Comparison of ENCODE assay signal across 8 cellular contexts in genomic region chr3:172750368-172751187, GRCh38. TPM values are rescaled to one million over a fixed set of nuclear protein-coding genes. Genes with fewer than 3 reads are reported as not detected.
DNase-seq lines count a peak whose midpoint lies in the region; ATAC-seq and TF ChIP-seq lines count a peak whose summit lies in the region.

A gene with protein sequence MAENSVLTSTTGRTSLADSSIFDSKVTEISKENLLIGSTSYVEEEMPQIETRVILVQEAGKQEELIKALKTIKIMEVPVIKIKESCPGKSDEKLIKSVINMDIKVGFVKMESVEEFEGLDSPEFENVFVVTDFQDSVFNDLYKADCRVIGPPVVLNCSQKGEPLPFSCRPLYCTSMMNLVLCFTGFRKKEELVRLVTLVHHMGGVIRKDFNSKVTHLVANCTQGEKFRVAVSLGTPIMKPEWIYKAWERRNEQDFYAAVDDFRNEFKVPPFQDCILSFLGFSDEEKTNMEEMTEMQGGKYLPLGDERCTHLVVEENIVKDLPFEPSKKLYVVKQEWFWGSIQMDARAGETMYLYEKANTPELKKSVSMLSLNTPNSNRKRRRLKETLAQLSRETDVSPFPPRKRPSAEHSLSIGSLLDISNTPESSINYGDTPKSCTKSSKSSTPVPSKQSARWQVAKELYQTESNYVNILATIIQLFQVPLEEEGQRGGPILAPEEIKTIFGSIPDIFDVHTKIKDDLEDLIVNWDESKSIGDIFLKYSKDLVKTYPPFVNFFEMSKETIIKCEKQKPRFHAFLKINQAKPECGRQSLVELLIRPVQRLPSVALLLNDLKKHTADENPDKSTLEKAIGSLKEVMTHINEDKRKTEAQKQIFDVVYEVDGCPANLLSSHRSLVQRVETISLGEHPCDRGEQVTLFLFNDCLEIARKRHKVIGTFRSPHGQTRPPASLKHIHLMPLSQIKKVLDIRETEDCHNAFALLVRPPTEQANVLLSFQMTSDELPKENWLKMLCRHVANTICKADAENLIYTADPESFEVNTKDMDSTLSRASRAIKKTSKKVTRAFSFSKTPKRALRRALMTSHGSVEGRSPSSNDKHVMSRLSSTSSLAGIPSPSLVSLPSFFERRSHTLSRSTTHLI (plus strand): TSS chr3:172750726. CDS start chr3:172754531, 3,805 bp downstream.

- H3K9me3 ChIP-seq in thoracic aorta: no peaks in the 10 kb centered on the region

- H3K27ac Mint-ChIP-seq in activated naive CD8-positive, alpha-beta T cell: peak within 1 kb of the TSS; percentile 91

- DNase-seq in GM12865 (ENCODE audit: low read depth) (peak; percentile 100), NCI-H1105 (lab: John Stamatoyannopoulos, UW) (peak; percentile 100), SKM-1 treated with dmso at 0.1 percent for 144 hours (lab: John Stamatoyannopoulos, UW; ENCODE audit: unreplicated experiment) (peak; percentile 99), glomerular visceral epithelial cell (ENCODE audit: extremely low spot score) (peak; percentile 100), omental fat pad (ENCODE audit: low spot score) (peak; percentile 97), thoracic aorta (ENCODE audit: low spot score) (peak; percentile 99)

- H3K27me3 ChIP-seq in thoracic aorta (replicated peaks; ENCODE audit: insufficient read depth): no peaks in the 10 kb centered on the region

- peak within 1 kb of the TSS; percentile 97 for H3K4me3 Mint-ChIP-seq in activated naive CD8-positive, alpha-beta T cell

- H3K4me1 ChIP-seq in thoracic aorta (ENCODE audit: control insufficient read depth in 1 of 2, low read depth in 2 of 2): peaks cover 7 to 14% of the 10 kb centered on the region in 2 donors

- H3K27ac ChIP-seq in thoracic aorta: peak within 1 kb of the TSS; percentile 83

- H3K36me3 Mint-ChIP-seq in activated naive CD8-positive, alpha-beta T cell: peaks cover 4% of the 10 kb centered on the region

- H3K4me3 ChIP-seq in GM12865 (ENCODE audit: low read depth, low read length): peak within 1 kb of the TSS; percentile 93
- peak within 1 kb of the TSS; percentile 71 for H3K4me3 ChIP-seq in thoracic aorta

- H3K27me3 Mint-ChIP-seq in activated naive CD8-positive, alpha-beta T cell: no peaks in the 10 kb centered on the region

- ATAC-seq in HG02642 (IDR thresholded peaks at IDR 0.05; ENCODE audit: poor library complexity, unreplicated experiment) (peak; percentile 98), omental fat pad (ENCODE audit: low FRiP score) (peak; percentile 99), thoracic aorta (ENCODE audit: insufficient number of reproducible peaks, low FRiP score, low read depth) (peak; percentile 95)

- no peaks in the 10 kb centered on the region for H3K36me3 ChIP-seq in thoracic aorta

- no peaks in the 10 kb centered on the region for H3K9me3 Mint-ChIP-seq in activated naive CD8-positive, alpha-beta T cell (ENCODE audit: low read depth)

- H3K4me1 Mint-ChIP-seq in activated naive CD8-positive, alpha-beta T cell (ENCODE audit: low read depth): peaks cover 12% of the 10 kb centered on the region

- TF ChIP-seq CTCF in GM12865 (IDR thresholded peaks at IDR 0.05; ENCODE audit: insufficient read depth, low read depth, low read length, missing control alignments) (peak; percentile 66), omental fat pad (IDR thresholded peaks at IDR 0.05) (peak in 2 of 3 donors; percentile 13 to 57), thoracic aorta (IDR thresholded peaks at IDR 0.05) (peak; percentile 67)

RNA-seq across cellular contexts. Expression of the gene that starts here (rescaled TPM):
- total RNA-seq in omental fat pad: 10 to 100 TPM in 1 of 4 donors, 1 to 10 TPM in 3; 7.0 to 11.0 (median 9.0) TPM
- 10 to 100 TPM in 1 of 2 donors, 1 to 10 TPM in 1; 4.5 to 14.0 TPM for total RNA-seq in thoracic aorta

Comparison
In these comparisons a context has a peak if more than half of its experiments do, and no peak if none do; other contexts are left out.
1. Peak in every context shown above with its lines: DNase-seq, ATAC-seq, H3K4me3 ChIP-seq and H3K27ac ChIP-seq.